8 cellular contexts compared by ENCODE assay signal in the genomic region with DNA sequence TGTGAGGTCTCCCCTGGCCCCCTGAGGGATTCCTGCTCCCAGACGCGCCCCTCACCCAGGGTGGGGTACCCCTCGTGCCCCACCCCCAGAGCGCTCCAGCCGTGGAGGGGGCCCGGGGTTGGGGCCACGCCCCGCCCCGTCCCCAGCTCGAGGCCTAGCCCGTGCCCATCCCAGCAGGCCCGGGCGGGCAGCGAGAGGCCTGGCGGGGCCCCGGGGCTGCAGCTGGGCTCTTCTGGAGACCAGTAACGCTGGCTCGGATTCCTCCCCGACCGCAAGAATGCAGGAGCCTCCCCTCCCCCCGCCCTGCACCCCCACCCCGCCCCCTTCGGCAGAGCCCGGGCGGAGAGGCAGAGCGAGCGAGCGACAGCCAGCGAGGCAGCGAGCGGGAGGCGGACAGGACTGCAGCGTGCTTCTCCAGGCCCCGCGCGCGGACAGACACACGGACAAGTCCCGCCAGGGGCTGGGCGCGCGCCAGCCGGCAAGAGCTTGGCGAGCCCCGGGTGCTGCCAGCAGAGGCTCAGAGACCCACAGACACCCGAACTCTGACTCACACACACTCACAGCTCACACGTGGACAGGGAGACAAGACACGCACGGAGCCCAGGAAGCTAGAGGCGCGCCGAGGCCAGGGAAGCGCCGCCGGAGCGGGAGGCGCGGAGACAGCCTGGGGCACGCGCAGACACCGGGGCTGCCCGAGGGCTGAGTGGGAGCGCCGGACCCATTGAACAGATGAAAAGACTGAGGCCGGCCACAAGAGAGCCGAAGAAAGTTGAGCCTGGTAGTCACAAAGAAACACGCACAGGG. TPM values are rescaled to one million over a fixed set of nuclear protein-coding genes. Genes with fewer than 3 reads are reported as not detected.
DNase-seq lines count a peak whose midpoint lies in the region; ATAC-seq and TF ChIP-seq lines count a peak whose summit lies in the region.

No MANE protein-coding gene starts in this region.

- no peaks in the 10 kb centered on the region for H3K27me3 ChIP-seq in CD4-positive, alpha-beta T cell (ENCODE audit: control insufficient read depth, insufficient read depth, low read length)
- H3K27me3 ChIP-seq in BE2C = no peaks in the 10 kb centered on the region

- TF ChIP-seq CTCF in CD4-positive, alpha-beta T cell (IDR thresholded peaks at IDR 0.05) = no peak
- no peak for TF ChIP-seq CTCF in BE2C (IDR thresholded peaks at IDR 0.05; ENCODE audit: low read depth, low read length)

- peaks cover 16% of the 10 kb centered on the region for H3K36me3 ChIP-seq in BE2C

- H3K4me3 ChIP-seq in BE2C (ENCODE audit: low read depth, low read length) = no peak overlapping the region

- no peaks in the 10 kb centered on the region for H3K9me3 ChIP-seq in CD4-positive, alpha-beta T cell (ENCODE audit: control insufficient read depth, low read length)
- H3K9me3 ChIP-seq in BE2C = no peaks in the 10 kb centered on the region

- peak overlapping the region; percentile 77 for H3K4me3 Mint-ChIP-seq in CD4-positive, alpha-beta T cell
- H3K4me3 Mint-ChIP-seq in activated naive CD4-positive, alpha-beta T cell treated with anti-CD3 and anti-CD28 coated beads, Interleukin-2, amount 50 U/mL, for 24 hours = peak overlapping the region; percentile 84

- H3K27ac ChIP-seq in CD4-positive, alpha-beta T cell (ENCODE audit: low read depth, low read length) = peak overlapping the region; percentile 96

- ATAC-seq in CD4-positive, alpha-beta T cell (ENCODE audit: poor library complexity) = peak; percentile 39
- no peak for ATAC-seq in HG02852 (IDR thresholded peaks at IDR 0.05; ENCODE audit: unreplicated experiment)
- no peak for ATAC-seq in GM18868 (IDR thresholded peaks at IDR 0.05; ENCODE audit: unreplicated experiment)

- peaks cover 74% of the 10 kb centered on the region for H3K4me1 Mint-ChIP-seq in CD4-positive, alpha-beta T cell (ENCODE audit: low read depth)
- peaks cover 74% of the 10 kb centered on the region for H3K4me1 Mint-ChIP-seq in activated naive CD4-positive, alpha-beta T cell treated with anti-CD3 and anti-CD28 coated beads, Interleukin-2, amount 50 U/mL, for 24 hours

- H3K36me3 Mint-ChIP-seq in CD4-positive, alpha-beta T cell (ENCODE audit: low read depth) = peaks cover 56% of the 10 kb centered on the region
- H3K36me3 Mint-ChIP-seq in activated naive CD4-positive, alpha-beta T cell treated with anti-CD3 and anti-CD28 coated beads, Interleukin-2, amount 50 U/mL, for 24 hours = no peaks in the 10 kb centered on the region

- intact Hi-C loops in CD4-positive, alpha-beta T cell (cut with DNase I, micrococcal nuclease) = no loop called here

- peaks cover 65% of the 10 kb centered on the region for H3K4me1 ChIP-seq in BE2C

- peak overlapping the region; percentile 100 for H3K27ac Mint-ChIP-seq in CD4-positive, alpha-beta T cell
- H3K27ac Mint-ChIP-seq in activated naive CD4-positive, alpha-beta T cell treated with anti-CD3 and anti-CD28 coated beads, Interleukin-2, amount 50 U/mL, for 24 hours = peak overlapping the region; percentile 97

- CTCF ChIA-PET in CD4-positive, alpha-beta T cell (lab: Charles Lee) = interaction anchor here (0.7 to 3.8 kb wide), 6 partner anchors 14 to 221 kb away, joined by 3 to 42 read pairs (median 4); a partner anchor contains a TSS

- POLR2A ChIA-PET in CD4-positive, alpha-beta T cell (lab: Charles Lee) = interaction anchor here (0.9 to 10.4 kb wide), 8 partner anchors 17 to 211 kb away, joined by 3 to 157 read pairs (median 6); a partner anchor contains a TSS

- peak in 7 of 10 experiments; percentile 40 to 70 (median 60) for DNase-seq in CD4-positive, alpha-beta T cell
- peak; percentile 88 for DNase-seq in NCI-H226
- peak; percentile 69 for DNase-seq in globus pallidus (ENCODE audit: low spot score)
- DNase-seq in occipital lobe (lab: John Stamatoyannopoulos, UW) = peak; percentile 58
- DNase-seq in BE2C = no peak

- no peaks in the 10 kb centered on the region for H3K9me3 Mint-ChIP-seq in CD4-positive, alpha-beta T cell
- H3K9me3 Mint-ChIP-seq in activated naive CD4-positive, alpha-beta T cell treated with anti-CD3 and anti-CD28 coated beads, Interleukin-2, amount 50 U/mL, for 24 hours = no peaks in the 10 kb centered on the region

- no peaks in the 10 kb centered on the region for H3K27me3 Mint-ChIP-seq in CD4-positive, alpha-beta T cell
- H3K27me3 Mint-ChIP-seq in activated naive CD4-positive, alpha-beta T cell treated with anti-CD3 and anti-CD28 coated beads, Interleukin-2, amount 50 U/mL, for 24 hours = no peaks in the 10 kb centered on the region

RNA-seq across cellular contexts. Expression of a gene that starts 15.2 kb away (rescaled TPM):
- total RNA-seq in CD4-positive, alpha-beta T cell = 100 to 1,000 TPM; 326 to 332 TPM
- 11.5 TPM for total RNA-seq in occipital lobe
- 104 TPM for polyA plus RNA-seq in BE2C (2012; ENCODE audit: insufficient read depth, insufficient read length, low read depth)

RNA-seq across cellular contexts. Expression of a gene that starts 26.8 kb away (rescaled TPM):
- 10 to 100 TPM; 13.2 to 14.3 TPM for total RNA-seq in CD4-positive, alpha-beta T cell
- total RNA-seq in occipital lobe = not detected
- not detected for polyA plus RNA-seq in BE2C (2012; ENCODE audit: insufficient read depth, insufficient read length, low read depth)

RNA-seq across cellular contexts. Expression of a gene that starts 45.6 kb away (rescaled TPM):
- total RNA-seq in CD4-positive, alpha-beta T cell = under 1 TPM in 1 of 2 experiments, not detected in 1; 0.27 TPM
- total RNA-seq in occipital lobe = not detected
- 0.94 TPM for polyA plus RNA-seq in BE2C (2012; ENCODE audit: insufficient read depth, insufficient read length, low read depth)

Comparison
In these comparisons a context has a peak if more than half of its experiments do, and no peak if none do; other contexts are left out.
1. RNA of a gene that starts 15.2 kb away (total RNA-seq): 326 to 332 TPM in CD4-positive, alpha-beta T cell; 11.5 TPM in occipital lobe (single experiment); every median in the first group is over 10 times any median in the second.
2. RNA of a gene that starts 26.8 kb away (total RNA-seq): 13.2 to 14.3 TPM in CD4-positive, alpha-beta T cell; not detected in occipital lobe (single experiment); every median in the first group is over 10 times any median in the second.